In genomic region chr3:40588406-40588805, GRCh38 we compare ENCODE assay signal across 15 cellular contexts.
DNase-seq lines count a peak whose midpoint lies in the region; ATAC-seq and TF ChIP-seq lines count a peak whose summit lies in the region.
"Had no signal": no experiment of that assay in that cellular context is flagged by ENCODE, and none has a peak within 500 bp of the region (broad histone marks: within the 10 kb centered on the region; RNA-seq: fewer than 3 reads in every experiment).

No MANE protein-coding gene starts in this region.

- no peak overlapping the region for H3K4me3 Mint-ChIP-seq in natural killer cell treated with Interleukin-12 subunit alpha and Interleukin-12 subunit beta and Interleukin-15 and Interleukin-18, amount 100 ng/mL, for 72 hours
- H3K4me3 Mint-ChIP-seq: activated naive CD8-positive, alpha-beta T cell treated with anti-CD3 and anti-CD28 coated beads, Interleukin-2, amount 10 ng/mL, durations not matched to agents 7 days and 5 days had no signal

- H3K9me3 ChIP-seq in PC-9 (ENCODE audit: insufficient read depth, low read depth) (no peaks in the 10 kb centered on the region), hepatocyte (ENCODE audit: low read depth) (no peaks in the 10 kb centered on the region)
- H3K9me3 ChIP-seq: prostate gland had no signal

- H3K4me2 ChIP-seq in PC-9 (no peak overlapping the region), hepatocyte (no peak overlapping the region)

- peak in 1 of 2 experiments; percentile 30 for DNase-seq in PC-9
- peak; percentile 33 for DNase-seq in hepatocyte (ENCODE audit: low spot score)
- DNase-seq in stimulated activated naive CD8-positive, alpha-beta T cell treated with anti-CD3 and anti-CD28 coated beads, Interleukin-15, Interleukin-2, amounts not matched to agents 100 U/mL and 50 U/mL, for 24 hours = no peak
- no peak for DNase-seq in UCSD-AML1 (lab: John Stamatoyannopoulos, UW; ENCODE audit: unreplicated experiment)
- no peak for DNase-seq in T-helper 9 cell
- no peak for DNase-seq in natural killer cell treated with Interleukin-12 subunit alpha and Interleukin-12 subunit beta and Interleukin-15 and Interleukin-18, amount 100 ng/mL, for 72 hours (ENCODE audit: low spot score)
- DNase-seq: activated CD4-positive, alpha-beta T cell treated with anti-CD3 and anti-CD28 coated beads for 1 hour; activated naive CD8-positive, alpha-beta T cell treated with anti-CD3 and anti-CD28 coated beads, Interleukin-2, amount 10 ng/mL, durations not matched to agents 7 days and 5 days; NCI-H2029; OCI-M1; substantia nigra; SW 1271 had no signal

- no peak overlapping the region for H2AFZ ChIP-seq in PC-9
- no peak overlapping the region for H2AFZ ChIP-seq in hepatocyte

- no peaks in the 10 kb centered on the region for H3K27me3 ChIP-seq in PC-9 (ENCODE audit: insufficient read depth, low read depth)
- no peaks in the 10 kb centered on the region for H3K27me3 ChIP-seq in hepatocyte

- CTCF ChIA-PET in PC-9 (lab: Charles Lee) = interaction anchor here (0.6 kb wide), 1 partner anchor 651 kb away, joined by 4 read pairs; no protein-coding TSS in a partner anchor

- H3K4me3 ChIP-seq in PC-9 (no peak overlapping the region), hepatocyte (no peak overlapping the region)
- H3K4me3 ChIP-seq: prostate gland had no signal

- TF ChIP-seq CTCF in 22Rv1 (IDR thresholded peaks at IDR 0.05) (peak; percentile 19; the same call in 1 of the 2 replicates), GM12874 (IDR thresholded peaks at IDR 0.05; ENCODE audit: insufficient read depth, low read depth, low read length) (0 out of 2 replicates have a peak, but pooled peaks have one; percentile 9), PC-9 (conservative IDR thresholded peaks at IDR 0.05) (peak; percentile 49), hepatocyte (IDR thresholded peaks at IDR 0.05; ENCODE audit: poor library complexity) (peak; percentile 27)

- H3K36me3 Mint-ChIP-seq in natural killer cell treated with Interleukin-12 subunit alpha and Interleukin-12 subunit beta and Interleukin-15 and Interleukin-18, amount 100 ng/mL, for 72 hours = no peaks in the 10 kb centered on the region
- H3K36me3 Mint-ChIP-seq: activated naive CD8-positive, alpha-beta T cell treated with anti-CD3 and anti-CD28 coated beads, Interleukin-2, amount 10 ng/mL, durations not matched to agents 7 days and 5 days had no signal

- H3K79me2 ChIP-seq in PC-9 (ENCODE audit: low read depth) (no peaks in the 10 kb centered on the region), hepatocyte (no peaks in the 10 kb centered on the region)

- H3K9me3 Mint-ChIP-seq in natural killer cell treated with Interleukin-12 subunit alpha and Interleukin-12 subunit beta and Interleukin-15 and Interleukin-18, amount 100 ng/mL, for 72 hours = no peaks in the 10 kb centered on the region
- H3K9me3 Mint-ChIP-seq: activated naive CD8-positive, alpha-beta T cell treated with anti-CD3 and anti-CD28 coated beads, Interleukin-2, amount 10 ng/mL, durations not matched to agents 7 days and 5 days had no signal

- 82% methylated on average over 5 of the region's 5 CpGs for WGBS in hepatocyte (ENCODE audit: low lambda C conversion rate, missing lambda C conversion rate)

- H3K4me1 ChIP-seq in PC-9 (replicated peaks; ENCODE audit: insufficient read depth) (no peaks in the 10 kb centered on the region), hepatocyte (ENCODE audit: insufficient read depth) (peaks cover 13% of the 10 kb centered on the region)
- H3K4me1 ChIP-seq: prostate gland had no signal

- peaks cover 16 to 21% of the 10 kb centered on the region in 2 donors for H3K27me3 Mint-ChIP-seq in natural killer cell treated with Interleukin-12 subunit alpha and Interleukin-12 subunit beta and Interleukin-15 and Interleukin-18, amount 100 ng/mL, for 72 hours

- no peaks in the 10 kb centered on the region for H3F3A ChIP-seq in PC-9 (ENCODE audit: insufficient read depth, low read depth)

- peaks cover 0 to 3% of the 10 kb centered on the region in 2 donors for H3K4me1 Mint-ChIP-seq in natural killer cell treated with Interleukin-12 subunit alpha and Interleukin-12 subunit beta and Interleukin-15 and Interleukin-18, amount 100 ng/mL, for 72 hours (ENCODE audit: low read depth in 2 of 2)
- H3K4me1 Mint-ChIP-seq: activated naive CD8-positive, alpha-beta T cell treated with anti-CD3 and anti-CD28 coated beads, Interleukin-2, amount 10 ng/mL, durations not matched to agents 7 days and 5 days had no signal

- H4K20me1 ChIP-seq in PC-9 (ENCODE audit: insufficient read depth) (no peaks in the 10 kb centered on the region), hepatocyte (ENCODE audit: insufficient read depth, poor library complexity, severe bottlenecking) (no peaks in the 10 kb centered on the region)

- H3K9me2 ChIP-seq in PC-9 (ENCODE audit: insufficient read depth) = no peaks in the 10 kb centered on the region
- H3K9me2 ChIP-seq in hepatocyte (replicated peaks; ENCODE audit: insufficient read depth) = no peaks in the 10 kb centered on the region

- BruUV-seq in PC-9 (replicated peaks; lab: Mats Ljungman, UMichigan) = no TSS peak

- H3K27ac Mint-ChIP-seq in natural killer cell treated with Interleukin-12 subunit alpha and Interleukin-12 subunit beta and Interleukin-15 and Interleukin-18, amount 100 ng/mL, for 72 hours = no peak overlapping the region
- H3K27ac Mint-ChIP-seq: activated naive CD8-positive, alpha-beta T cell treated with anti-CD3 and anti-CD28 coated beads, Interleukin-2, amount 10 ng/mL, durations not matched to agents 7 days and 5 days had no signal

- POLR2A ChIA-PET in PC-9 (lab: Charles Lee; ENCODE audit: unreplicated experiment) = no interaction called here

- no peak for ATAC-seq in stimulated activated naive CD8-positive, alpha-beta T cell treated with anti-CD3 and anti-CD28 coated beads, Interleukin-15, Interleukin-2, amounts not matched to agents 100 U/mL and 50 U/mL, for 24 hours
- ATAC-seq in natural killer cell treated with Interleukin-12 subunit alpha and Interleukin-12 subunit beta and Interleukin-15 and Interleukin-18, amount 100 ng/mL, for 72 hours = no peak

- intact Hi-C loops in PC-9 (cut with micrococcal nuclease; ENCODE audit: unreplicated experiment) = loop anchor here (10.0 kb wide), 4 partner anchors 136 to 1626 kb away; partner anchors contain the start of gene TRAK1

- H3K27ac ChIP-seq in 22Rv1 (no peak overlapping the region), PC-9 (no peak overlapping the region), hepatocyte (no peak overlapping the region)
- H3K27ac ChIP-seq: prostate gland had no signal

- H3K36me3 ChIP-seq in PC-9 (ENCODE audit: low read depth) (no peaks in the 10 kb centered on the region), hepatocyte (replicated peaks; ENCODE audit: insufficient read depth, low read depth) (no peaks in the 10 kb centered on the region)
- H3K36me3 ChIP-seq: prostate gland had no signal
